17 cellular contexts compared by ENCODE assay signal in genomic region chr17:76841776-76842405, GRCh38. TPM values are rescaled to one million over a fixed set of nuclear protein-coding genes. Genes with fewer than 3 reads are reported as not detected.
DNase-seq lines count a peak whose midpoint lies in the region; ATAC-seq, FAIRE-seq and TF ChIP-seq lines count a peak whose summit lies in the region.
"Had no signal": no experiment of that assay in that cellular context is flagged by ENCODE, and none has a peak within 500 bp of the region (broad histone marks: within the 10 kb centered on the region; RNA-seq: fewer than 3 reads in every experiment).

No MANE protein-coding gene starts in this region.

- no peak for FAIRE-seq in A549 (lab: Jason Lieb, UNC)

- H3K27ac Mint-ChIP-seq in T-helper 2 cell treated with Interferon-gamma antibody and Interleukin-4, amounts not matched to agents 5 μg/mL and 100 μg/mL, for 36 hours, result no peak overlapping the region
- H3K27ac Mint-ChIP-seq: type B pancreatic cell had no signal

- H3K9ac ChIP-seq in HUES48 (ENCODE audit: low read depth, low read length) (no peak overlapping the region), NT2/D1 (ENCODE audit: insufficient read length, low read depth) (peak overlapping the region; percentile 61)

- H3K4me3 ChIP-seq in A549, result peak overlapping the region; percentile 19; the same call in 2 of the 3 replicates
- H3K4me3 ChIP-seq in HUES48 (ENCODE audit: low read depth, low read length), result peak overlapping the region; percentile 64
- peak overlapping the region; percentile 44 for H3K4me3 ChIP-seq in NT2/D1 (ENCODE audit: insufficient read length, low read depth)
- H3K4me3 ChIP-seq: ascending aorta, gastroesophageal sphincter had no signal

- TF ChIP-seq CTCF in A549 (IDR thresholded peaks at IDR 0.05), result no peak

- no peaks in the 10 kb centered on the region for H3K36me3 ChIP-seq in HUES48 (ENCODE audit: control insufficient read depth, insufficient read depth, low read length)
- H3K36me3 ChIP-seq in NT2/D1 (ENCODE audit: insufficient read depth, insufficient read length, low read length), result no peaks in the 10 kb centered on the region
- H3K36me3 ChIP-seq: ascending aorta, gastroesophageal sphincter had no signal

- TF ChIP-seq RAD21 in A549 (conservative IDR thresholded peaks at IDR 0.05 in 1 of 2, IDR thresholded peaks at IDR 0.05 in 1 of 2), result no peak

- H3K27me3 ChIP-seq in HUES48 (ENCODE audit: control insufficient read depth, insufficient read depth, low read length) (peaks cover 24% of the 10 kb centered on the region), NT2/D1 (ENCODE audit: insufficient read depth, insufficient read length) (peaks cover 8% of the 10 kb centered on the region)
- H3K27me3 ChIP-seq: ascending aorta had no signal

- H3K27me3 Mint-ChIP-seq in T-helper 2 cell treated with Interferon-gamma antibody and Interleukin-4, amounts not matched to agents 5 μg/mL and 100 μg/mL, for 36 hours (ENCODE audit: low read depth), result peaks cover 51% of the 10 kb centered on the region

- DNase-seq in A549 (ENCODE audit: low read depth in 1 of 2, low spot score in 1 of 2) (peak in 1 of 2 experiments; percentile 40), NT2/D1 (ENCODE audit: low read depth, low spot score) (no peak), erythroblast (lab: John Stamatoyannopoulos, UW) (peak; percentile 65 to 73), SKM-1 (lab: John Stamatoyannopoulos, UW; ENCODE audit: unreplicated experiment) (no peak), occipital lobe (lab: John Stamatoyannopoulos, UW) (no peak)
- no peak for DNase-seq in T-helper 2 cell treated with Interferon-gamma antibody and Interleukin-4, amounts not matched to agents 5 μg/mL and 100 μg/mL, for 36 hours (ENCODE audit: low spot score)
- DNase-seq: activated T-cell treated with anti-CD3 and anti-CD28 coated beads, Interleukin-2, amount 50 U/mL, for 48 hours; effector CD8-positive, alpha-beta T cell; NCI-H345; SIG-M5; stimulated activated CD4-positive, alpha-beta T cell treated with anti-CD3 and anti-CD28 coated beads, Interleukin-12 subunit alpha, Interleukin-12 subunit beta, amount 100 ng/mL, for 4 hours had no signal

- TF ChIP-seq EP300 in A549 (IDR thresholded peaks at IDR 0.05), result no peak

- H3K27ac ChIP-seq in A549, result peak overlapping the region; percentile 11 to 61; a peak in 4 of 6 replicates
- H3K27ac ChIP-seq in HUES48 (ENCODE audit: low read depth, low read length), result peak overlapping the region; percentile 81
- H3K27ac ChIP-seq: ascending aorta, gastroesophageal sphincter had no signal

- POLR2A ChIA-PET in A549 (lab: Yijun Ruan, JAX), result no interaction called here

- no peaks in the 10 kb centered on the region for H3K9me3 Mint-ChIP-seq in T-helper 2 cell treated with Interferon-gamma antibody and Interleukin-4, amounts not matched to agents 5 μg/mL and 100 μg/mL, for 36 hours
- H3K9me3 Mint-ChIP-seq: type B pancreatic cell had no signal

- 35% methylated on average over 10 of the region's 10 CpGs for WGBS in A549 (ENCODE audit: missing lambda C conversion rate)

- CTCF ChIA-PET in A549 (lab: Yijun Ruan, JAX), result interaction anchor here (0.6 to 3.4 kb wide), 9 partner anchors 9 to 1251 kb away, joined by 3 to 20 read pairs (median 4); partner anchors contain the start of gene MGAT5B

- peaks cover 16% of the 10 kb centered on the region for H3K4me1 Mint-ChIP-seq in T-helper 2 cell treated with Interferon-gamma antibody and Interleukin-4, amounts not matched to agents 5 μg/mL and 100 μg/mL, for 36 hours (ENCODE audit: low read depth)

- H3K36me3 Mint-ChIP-seq in T-helper 2 cell treated with Interferon-gamma antibody and Interleukin-4, amounts not matched to agents 5 μg/mL and 100 μg/mL, for 36 hours (ENCODE audit: low read depth), result no peaks in the 10 kb centered on the region
- H3K36me3 Mint-ChIP-seq: type B pancreatic cell had no signal

- H3K4me2 ChIP-seq in A549, result peak overlapping the region; percentile 80

- no peak overlapping the region for H3K4me3 Mint-ChIP-seq in T-helper 2 cell treated with Interferon-gamma antibody and Interleukin-4, amounts not matched to agents 5 μg/mL and 100 μg/mL, for 36 hours
- H3K4me3 Mint-ChIP-seq: type B pancreatic cell had no signal

- peaks cover 33% of the 10 kb centered on the region for H3K4me1 ChIP-seq in A549
- peaks cover 34% of the 10 kb centered on the region for H3K4me1 ChIP-seq in HUES48 (ENCODE audit: control insufficient read depth, insufficient read depth, low read length)
- peaks cover 18% of the 10 kb centered on the region for H3K4me1 ChIP-seq in NT2/D1 (ENCODE audit: insufficient read depth, insufficient read length)

- no peaks in the 10 kb centered on the region for H3K9me3 ChIP-seq in A549
- no peaks in the 10 kb centered on the region for H3K9me3 ChIP-seq in HUES48 (ENCODE audit: control insufficient read depth, insufficient read depth, low read length)
- H3K9me3 ChIP-seq in NT2/D1 (ENCODE audit: insufficient read depth, low read length), result no peaks in the 10 kb centered on the region
- H3K9me3 ChIP-seq: ascending aorta, gastroesophageal sphincter had no signal

- TF ChIP-seq POLR2A in A549 (IDR thresholded peaks at IDR 0.05; ENCODE audit: low read length), result no peak
- no peak for TF ChIP-seq POLR2A in erythroblast (IDR thresholded peaks at IDR 0.05; ENCODE audit: low read length)

- ATAC-seq in A549 (peak; percentile 26 to 47; a peak in 4 of 6 replicates), HG02840 (IDR thresholded peaks at IDR 0.05; ENCODE audit: low FRiP score, unreplicated experiment) (no peak)
- ATAC-seq: gastroesophageal sphincter, left lobe of liver had no signal

TF ChIP-seq in A549, 52 proteins besides CTCF, POLR2A, EP300 and RAD21:
- TF ChIP-seq HEYL (CRISPR knock-in tag; IDR thresholded peaks at IDR 0.05) (no peak), RCOR1 (IDR thresholded peaks at IDR 0.05; ENCODE audit: low read depth, low read length) (no peak), TFCP2L1 (CRISPR knock-in tag; IDR thresholded peaks at IDR 0.05) (no peak), FOXS1 (CRISPR knock-in tag; IDR thresholded peaks at IDR 0.05) (no peak)
TF ChIP-seq in A549: peak in this region for 0.

RNA-seq across cellular contexts. Expression of gene MGAT5B, which starts 26.3 kb away (rescaled TPM):
- polyA plus RNA-seq in A549 (2011; rRNA removed) (7.6 and 10.3 TPM in 2 replicates), A549 (2017; fragmentation: RNase III; extraction: RNeasy Plus Mini Kit Qiagen cat#74134 plus additional on column Dnase treatment) (16.2 to 22.8 TPM (median 21.7 TPM) in 3 replicates)
- 11.9 and 18.0 TPM in 2 replicates for polyA plus RNA-seq in A549 (2012; cell fraction: cytosol; rRNA removed)
- polyA plus RNA-seq in A549 (2012; cell fraction: nucleus; rRNA removed), result 40.3 and 50.7 TPM in 2 replicates
- polyA minus RNA-seq in A549 (2011; rRNA and poly(A)+ RNA removed), result 11.3 and 15.5 TPM in 2 replicates
- total RNA-seq in occipital lobe, result 23.7 TPM
- total RNA-seq: ascending aorta, left lobe of liver had no signal

Comparison
In these comparisons a context has a peak if more than half of its experiments do, and no peak if none do; other contexts are left out.
1. DNase-seq: peak in erythroblast (2 of 2); none in NT2/D1 (single experiment), SKM-1 (single experiment), T-helper 2 cell treated with Interferon-gamma antibody and Interleukin-4, amounts not matched to agents 5 μg/mL and 100 μg/mL, for 36 hours (single experiment) and occipital lobe (single experiment).
2. Peak in every context shown above with its lines, with median percentiles within 50 percentile points of each other: H3K4me3 ChIP-seq.